In the genomic region with DNA sequence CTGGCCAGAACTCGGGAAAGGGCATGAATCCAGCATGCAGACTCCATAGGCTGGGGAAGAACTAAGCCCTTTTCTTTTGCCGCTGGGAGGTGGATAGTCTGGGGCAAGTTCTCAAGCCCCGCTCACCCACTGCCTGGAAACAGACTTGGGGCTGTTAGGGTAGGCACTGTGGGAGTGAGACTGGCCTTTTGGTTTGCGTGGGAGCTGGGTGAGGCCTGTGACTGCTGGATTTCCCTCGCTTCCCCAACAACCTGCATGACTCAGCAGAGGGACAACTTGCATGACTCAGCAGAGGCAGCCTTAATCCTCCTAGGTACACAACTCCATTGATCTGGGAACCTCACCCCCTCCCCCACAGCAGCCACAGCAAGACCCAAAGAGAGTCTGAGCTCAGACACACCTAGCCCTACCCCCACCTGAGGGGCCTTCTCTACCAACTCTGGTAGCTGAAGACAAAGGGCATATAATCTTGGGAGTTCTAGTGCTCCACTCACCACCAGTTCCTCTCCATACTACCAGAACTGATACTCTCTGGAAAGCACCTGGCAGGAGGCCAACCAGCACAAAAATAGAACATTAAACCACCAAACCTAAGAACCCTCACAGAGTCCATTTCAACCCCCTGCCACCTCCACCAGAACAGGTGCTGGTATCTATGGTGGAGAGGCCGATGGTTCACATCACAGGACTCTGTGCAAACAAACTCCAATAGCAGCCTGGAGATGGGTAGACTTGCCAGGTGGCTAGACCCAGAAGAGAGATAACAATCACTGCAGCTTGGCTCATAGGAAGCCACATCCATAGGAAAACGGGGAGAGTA, we compare ENCODE assay signal across 8 cellular contexts.
DNase-seq lines count a peak whose midpoint lies in the region; ATAC-seq and TF ChIP-seq lines count a peak whose summit lies in the region.

No MANE protein-coding gene starts in this region.

- TF ChIP-seq CTCF in HFF-Myc (IDR thresholded peaks at IDR 0.05; ENCODE audit: low read depth, low read length, missing control alignments) (no peak), NB4 (IDR thresholded peaks at IDR 0.05; ENCODE audit: low read depth, low read length) (no peak), astrocyte of the spinal cord (IDR thresholded peaks at IDR 0.05; ENCODE audit: low read depth, low read length) (no peak), thyroid gland (IDR thresholded peaks at IDR 0.05) (no peak), testis (IDR thresholded peaks at IDR 0.05) (no peak)

- peak; percentile 77 for ATAC-seq in GM18498 (IDR thresholded peaks at IDR 0.05; ENCODE audit: unreplicated experiment)

- in situ Hi-C loops in astrocyte of the spinal cord (cut with HindIII; ENCODE audit: low sequenced_read_pairs): no loop called here

- no peaks in the 10 kb centered on the region for H3K36me3 ChIP-seq in thyroid gland
- no peaks in the 10 kb centered on the region for H3K36me3 ChIP-seq in testis (ENCODE audit: low read depth, missing control alignments)

- H3K27ac ChIP-seq in thyroid gland (no peak overlapping the region), testis (no peak overlapping the region)

- H3K4me1 ChIP-seq in thyroid gland: no peaks in the 10 kb centered on the region
- no peaks in the 10 kb centered on the region for H3K4me1 ChIP-seq in testis

- TF ChIP-seq POLR2A in NB4 (IDR thresholded peaks at IDR 0.05; ENCODE audit: extremely low read depth, insufficient read length): no peak
- no peak for TF ChIP-seq POLR2A in thyroid gland (IDR thresholded peaks at IDR 0.05)
- no peak for TF ChIP-seq POLR2A in testis (IDR thresholded peaks at IDR 0.05)

- WGBS in thyroid gland, 2 donors: 86 to 92% methylated on average over 6 of the region's 7 CpGs
- WGBS in testis, 2 donors: 73 to 86% methylated on average over 5 to 7 of the region's 7 CpGs

- peak; percentile 7 for DNase-seq in HFF-Myc (ENCODE audit: extremely low read depth, low read depth)
- peak; percentile 79 for DNase-seq in NB4 (ENCODE audit: low read depth)
- peak; percentile 48 for DNase-seq in astrocyte of the spinal cord (ENCODE audit: low read depth, low spot score)
- peak; percentile 16 to 36 for DNase-seq in thyroid gland
- no peak for DNase-seq in Kasumi-1 (lab: John Stamatoyannopoulos, UW)
- no peak for DNase-seq in testis
- no peak for DNase-seq in superior temporal gyrus (ENCODE audit: extremely low spot score)

- no peak overlapping the region for H3K4me3 ChIP-seq in HFF-Myc (replicated peaks; ENCODE audit: low read depth, low read length)
- H3K4me3 ChIP-seq in NB4 (ENCODE audit: low read depth, low read length): no peak overlapping the region
- H3K4me3 ChIP-seq in astrocyte of the spinal cord (ENCODE audit: low read depth, low read length): no peak overlapping the region
- no peak overlapping the region for H3K4me3 ChIP-seq in thyroid gland (replicated peaks in 1 of 3)
- H3K4me3 ChIP-seq in testis: no peak overlapping the region

- H3K27me3 ChIP-seq in thyroid gland (no peaks in the 10 kb centered on the region), testis (no peaks in the 10 kb centered on the region)

- no peaks in the 10 kb centered on the region for H3K9me3 ChIP-seq in thyroid gland
- no peaks in the 10 kb centered on the region for H3K9me3 ChIP-seq in testis

- intact Hi-C loops in thyroid gland (cut with DNase I): no loop called here
- intact Hi-C loops in testis (cut with DNase I; ENCODE audit: low total_unique reads): no loop called here

Comparison
In these comparisons a context has a peak if more than half of its experiments do, and no peak if none do; other contexts are left out.
1. DNase-seq: peak in HFF-Myc (single experiment), NB4 (single experiment), astrocyte of the spinal cord (single experiment) and thyroid gland (2 of 2); none in Kasumi-1 (0 of 2), testis (single experiment) and superior temporal gyrus (single experiment).